ENCODE assay signal across 17 cellular contexts in the genomic region with DNA sequence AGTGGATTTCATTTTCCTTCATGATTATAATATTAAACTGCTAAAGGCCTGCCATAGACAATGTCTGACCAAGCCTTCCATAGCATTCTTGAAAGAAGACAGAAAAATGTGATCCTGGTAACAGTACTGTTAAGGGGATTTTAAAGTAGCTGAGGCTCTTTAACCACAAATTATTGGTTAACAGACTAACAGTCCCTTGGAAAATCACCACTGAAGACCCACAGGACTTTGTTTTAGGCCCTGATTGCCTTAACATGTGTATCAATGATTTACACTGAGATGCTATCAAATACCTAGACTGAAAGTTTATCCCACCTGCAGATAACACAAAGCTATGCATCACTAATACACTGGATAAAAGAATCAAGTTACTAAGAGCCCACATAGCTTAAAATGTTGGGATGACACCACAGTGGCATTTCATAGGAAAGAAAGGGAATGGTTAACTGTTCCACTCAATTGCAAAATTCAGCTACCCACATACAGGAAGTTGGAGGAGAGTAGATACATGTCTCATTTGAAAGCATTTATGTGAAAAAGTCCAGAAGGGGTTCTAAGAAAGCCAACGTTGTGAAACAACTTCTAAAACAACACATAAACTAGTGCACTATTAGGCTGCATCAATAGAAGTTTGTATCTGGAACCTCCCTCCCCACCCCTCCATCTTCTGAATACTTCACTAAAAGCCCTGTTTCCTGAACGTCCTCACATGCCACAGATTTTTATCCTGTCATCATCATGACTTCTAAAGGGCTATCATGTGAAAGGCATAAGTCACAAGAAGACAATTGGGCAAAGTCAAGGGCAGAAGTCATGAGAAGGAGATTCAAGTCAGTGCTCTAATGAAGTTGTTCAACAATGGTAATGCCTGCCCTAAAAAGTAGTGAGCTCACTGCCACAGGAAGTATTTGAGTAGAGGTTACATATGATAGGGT. TPM values are rescaled to one million over a fixed set of nuclear protein-coding genes. Genes with fewer than 3 reads are reported as not detected.
A peak's percentile ranks its signal among the peaks of the same experiment; 100 is the strongest.
DNase-seq lines count a peak whose midpoint lies in the region; ATAC-seq and TF ChIP-seq lines count a peak whose summit lies in the region.
"Had no signal": no experiment of that assay in that cellular context is flagged by ENCODE, and none has a peak within 500 bp of the region (broad histone marks: within the 10 kb centered on the region; RNA-seq: fewer than 3 reads in every experiment).

No MANE protein-coding gene starts in this region.

- no peaks in the 10 kb centered on the region for H3K79me2 ChIP-seq in GM23248 (ENCODE audit: insufficient read depth)

- H3F3A ChIP-seq in GM23248 (ENCODE audit: insufficient read depth), result peaks cover 8% of the 10 kb centered on the region; the same call in 1 of the 2 replicates

- no peaks in the 10 kb centered on the region for H3K9me3 ChIP-seq in GM23248 (ENCODE audit: low read depth)
- no peaks in the 10 kb centered on the region for H3K9me3 ChIP-seq in upper lobe of right lung

- TF ChIP-seq CTCF in upper lobe of right lung (IDR thresholded peaks at IDR 0.05), result no peak

- peaks cover 10% of the 10 kb centered on the region; the same call in 1 of the 2 replicates for H3K4me1 ChIP-seq in GM23248 (ENCODE audit: insufficient read depth)
- no peaks in the 10 kb centered on the region for H3K4me1 ChIP-seq in upper lobe of right lung

- WGBS in GM23248 (ENCODE audit: low coverage in 1 of 2, low lambda C conversion rate in 2 of 2, missing lambda C conversion rate in 2 of 2), 2 experiments, result 1 to 8% methylated on average over 2 of the region's 2 CpGs

- no peak overlapping the region for H3K27ac ChIP-seq in GM23248
- H3K27ac ChIP-seq in upper lobe of right lung, result no peak overlapping the region
- H3K27ac ChIP-seq: SK-N-MC had no signal

- no peaks in the 10 kb centered on the region for H3K36me3 ChIP-seq in GM23248 (ENCODE audit: low read depth)
- no peaks in the 10 kb centered on the region for H3K36me3 ChIP-seq in upper lobe of right lung

- H3K36me3 Mint-ChIP-seq in activated naive CD8-positive, alpha-beta T cell treated with anti-CD3 and anti-CD28 coated beads for 36 hours, result no peaks in the 10 kb centered on the region
- H3K36me3 Mint-ChIP-seq: CD14-positive monocyte had no signal

- no peak overlapping the region for H3K9ac ChIP-seq in GM23248

- H3K4me3 Mint-ChIP-seq in activated naive CD8-positive, alpha-beta T cell treated with anti-CD3 and anti-CD28 coated beads for 36 hours, result no peak overlapping the region
- H3K4me3 Mint-ChIP-seq: CD14-positive monocyte had no signal

- peak; percentile 45 for DNase-seq in GM23248
- DNase-seq in activated naive CD8-positive, alpha-beta T cell treated with anti-CD3 and anti-CD28 coated beads for 36 hours, result no peak
- DNase-seq in foreskin melanocyte, result peak; percentile 91
- DNase-seq in upper lobe of right lung, result no peak
- no peak for DNase-seq in activated CD4-positive, alpha-beta T cell treated with anti-CD3 and anti-CD28 coated beads, Interleukin-2, amount 50 U/mL, for 1 hour
- no peak for DNase-seq in hepatic stellate cell (ENCODE audit: low spot score)
- DNase-seq: Calu3, DMS79, H7, KG1, NCI-H1105 treated with DMSO at 0.1 percent for 48 hours, NCI-H187 treated with DMSO at 0.1 percent for 48 hours, NCI-H446 had no signal

- no peaks in the 10 kb centered on the region for H3K27me3 Mint-ChIP-seq in activated naive CD8-positive, alpha-beta T cell treated with anti-CD3 and anti-CD28 coated beads for 36 hours

- H3K4me1 Mint-ChIP-seq in activated naive CD8-positive, alpha-beta T cell treated with anti-CD3 and anti-CD28 coated beads for 36 hours, result peaks cover 11% of the 10 kb centered on the region

- intact Hi-C loops in upper lobe of right lung (cut with DNase I), result no loop called here

- no peak overlapping the region for H3K4me2 ChIP-seq in GM23248 (ENCODE audit: unreplicated experiment)

- H3K9me3 Mint-ChIP-seq in activated naive CD8-positive, alpha-beta T cell treated with anti-CD3 and anti-CD28 coated beads for 36 hours, result no peaks in the 10 kb centered on the region
- H3K9me3 Mint-ChIP-seq: CD14-positive monocyte had no signal

- H3K27ac Mint-ChIP-seq in activated naive CD8-positive, alpha-beta T cell treated with anti-CD3 and anti-CD28 coated beads for 36 hours, result peak overlapping the region; percentile 37
- H3K27ac Mint-ChIP-seq: CD14-positive monocyte had no signal

- H3K4me3 ChIP-seq in GM23248 (no peak overlapping the region), upper lobe of right lung (no peak overlapping the region)
- H3K4me3 ChIP-seq: SK-N-MC had no signal

- no peak overlapping the region for H2AFZ ChIP-seq in GM23248

- no peaks in the 10 kb centered on the region for H4K20me1 ChIP-seq in GM23248 (ENCODE audit: insufficient read depth)

- peak; percentile 41 for ATAC-seq in upper lobe of right lung
- no peak for ATAC-seq in GM19035 (IDR thresholded peaks at IDR 0.05; ENCODE audit: unreplicated experiment)

- no peaks in the 10 kb centered on the region for H3K27me3 ChIP-seq in GM23248 (replicated peaks; ENCODE audit: insufficient read depth)
- peaks cover 2% of the 10 kb centered on the region for H3K27me3 ChIP-seq in upper lobe of right lung

- in situ Hi-C loops in GM23248 (cut with MboI), result no loop called here

- H3K9me2 ChIP-seq in GM23248 (ENCODE audit: insufficient read depth), result no peaks in the 10 kb centered on the region; the same call in 1 of the 2 replicates

RNA-seq across cellular contexts. Expression of a gene that starts 5.7 kb away (rescaled TPM):
- total RNA-seq in GM23248 (2014; rRNA removed; shearing (Covaris generic)), result not detected in 2 replicates
- 0.15 TPM in 1 of 2 replicates, not detected in the other for polyA plus RNA-seq in GM23248 (2016; fragmentation: Nextera tagmentation; extraction: Ambion mirVana)
- total RNA-seq in activated naive CD8-positive, alpha-beta T cell treated with anti-CD3 and anti-CD28 coated beads for 36 hours, result under 1 TPM; 0.95 to 0.96 TPM
- 5.4 TPM for total RNA-seq in upper lobe of right lung
- total RNA-seq: Calu3, H7, M059J had no signal
- polyA plus RNA-seq: CD14-positive monocyte had no signal

RNA-seq across cellular contexts. Expression of a gene that starts 14.5 kb away (rescaled TPM):
- 0.22 TPM in 1 of 2 replicates, not detected in the other for total RNA-seq in GM23248 (2014; rRNA removed; shearing (Covaris generic))
- polyA plus RNA-seq in GM23248 (2016; fragmentation: Nextera tagmentation; extraction: Ambion mirVana), result 0.13 TPM in 1 of 2 replicates, not detected in the other
- under 1 TPM in 1 of 2 experiments, not detected in 1; 0.22 TPM for total RNA-seq in activated naive CD8-positive, alpha-beta T cell treated with anti-CD3 and anti-CD28 coated beads for 36 hours
- 6.8 TPM for total RNA-seq in upper lobe of right lung
- total RNA-seq: Calu3, H7, M059J had no signal
- polyA plus RNA-seq: CD14-positive monocyte had no signal

RNA-seq across cellular contexts. Expression of a gene that starts 20.4 kb away (rescaled TPM):
- total RNA-seq in GM23248 (2014; rRNA removed; shearing (Covaris generic)), result not detected in 2 replicates
- polyA plus RNA-seq in GM23248 (2016; fragmentation: Nextera tagmentation; extraction: Ambion mirVana), result not detected in 2 replicates
- total RNA-seq in activated naive CD8-positive, alpha-beta T cell treated with anti-CD3 and anti-CD28 coated beads for 36 hours, result not detected
- total RNA-seq in upper lobe of right lung, result not detected
- total RNA-seq: H7 had no signal
- polyA plus RNA-seq: CD14-positive monocyte had no signal

RNA-seq across cellular contexts. Expression of a gene that starts 32.5 kb away (rescaled TPM):
- total RNA-seq in GM23248 (2014; rRNA removed; shearing (Covaris generic)), result not detected in 2 replicates
- not detected in 2 replicates for polyA plus RNA-seq in GM23248 (2016; fragmentation: Nextera tagmentation; extraction: Ambion mirVana)
- total RNA-seq in activated naive CD8-positive, alpha-beta T cell treated with anti-CD3 and anti-CD28 coated beads for 36 hours, result not detected
- not detected for total RNA-seq in upper lobe of right lung
- total RNA-seq: Calu3, H7, M059J had no signal
- polyA plus RNA-seq: CD14-positive monocyte had no signal

RNA-seq across cellular contexts. Expression of a gene that starts 51.3 kb away (rescaled TPM):
- total RNA-seq in GM23248 (2014; rRNA removed; shearing (Covaris generic)), result not detected in 2 replicates
- not detected in 2 replicates for polyA plus RNA-seq in GM23248 (2016; fragmentation: Nextera tagmentation; extraction: Ambion mirVana)
- not detected for total RNA-seq in activated naive CD8-positive, alpha-beta T cell treated with anti-CD3 and anti-CD28 coated beads for 36 hours
- not detected for total RNA-seq in upper lobe of right lung
- total RNA-seq: Calu3, H7, M059J had no signal
- polyA plus RNA-seq: CD14-positive monocyte had no signal

Comparison
In these comparisons a context has a peak if more than half of its experiments do, and no peak if none do; other contexts are left out.
1. DNase-seq: peak in GM23248 (single experiment) and foreskin melanocyte (single experiment); none in activated naive CD8-positive, alpha-beta T cell treated with anti-CD3 and anti-CD28 coated beads for 36 hours (single experiment), upper lobe of right lung (single experiment), activated CD4-positive, alpha-beta T cell treated with anti-CD3 and anti-CD28 coated beads, Interleukin-2, amount 50 U/mL, for 1 hour (single experiment) and hepatic stellate cell (single experiment).